1 cellular context compared by ENCODE assay signal in the genomic region with DNA sequence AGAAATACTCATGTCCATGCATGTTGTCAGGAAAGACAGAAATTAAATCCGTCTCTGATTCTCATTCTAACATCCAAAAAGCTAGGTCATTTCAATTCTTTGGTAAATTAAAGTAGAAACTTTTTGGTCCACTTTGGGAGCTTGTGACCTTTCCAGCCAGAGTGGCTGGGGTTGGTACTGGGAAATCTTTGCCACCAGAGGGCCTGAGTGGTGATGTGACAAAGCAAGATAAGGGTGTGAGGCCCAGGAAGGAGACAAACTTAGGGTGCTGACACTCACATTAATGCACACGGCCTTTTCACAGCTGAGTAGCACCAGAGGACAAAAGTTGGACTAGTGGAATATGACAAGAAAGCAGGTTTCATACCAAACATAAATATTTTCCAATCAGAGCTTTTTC.
A peak's percentile ranks its signal among the peaks of the same experiment; 100 is the strongest.
TF ChIP-seq lines count a peak whose summit lies in the region.

No MANE protein-coding gene starts in this region.

TF ChIP-seq in K562, 482 proteins besides CTCF, POLR2A, EP300 and RAD21 (continued from another document):
- 0 out of 2 replicates have a peak, but pooled peaks have one; percentile 42 for TF ChIP-seq ARID1B (IDR thresholded peaks at IDR 0.05)
